9 cellular contexts compared by ENCODE assay signal in genomic region chr15:85527907-85528306, GRCh38.
DNase-seq lines count a peak whose midpoint lies in the region; ATAC-seq and TF ChIP-seq lines count a peak whose summit lies in the region.
"Had no signal": no experiment of that assay in that cellular context is flagged by ENCODE, and none has a peak within 500 bp of the region (broad histone marks: within the 10 kb centered on the region; RNA-seq: fewer than 3 reads in every experiment).

No MANE protein-coding gene starts in this region.

- peak overlapping the region in 3 of 4 donors; percentile 10 to 49 (median 37) for H3K27ac ChIP-seq in esophagus squamous epithelium
- H3K27ac ChIP-seq in OCI-LY7 (ENCODE audit: low read depth, low read length, poor library complexity, severe bottlenecking) = no peak overlapping the region
- H3K27ac ChIP-seq in prostate gland = no peak overlapping the region

- CTCF ChIA-PET in BJ (lab: Yijun Ruan, JAX) (interaction anchor here (0.8 to 1.7 kb wide), 4 partner anchors 21 to 227 kb away, joined by 3 to 5 read pairs (median 4); no protein-coding TSS in a partner anchor), OCI-LY7 (lab: Charles Lee; ENCODE audit: unreplicated experiment) (no interaction called here)

- ATAC-seq in GM19395 (IDR thresholded peaks at IDR 0.05; ENCODE audit: unreplicated experiment) = no peak

- 34 to 69% methylated on average over 3 of the region's 3 CpGs for WGBS in esophagus squamous epithelium, 2 donors
- WGBS in prostate gland = 21% methylated on average over 3 of the region's 3 CpGs

- H3K9me3 ChIP-seq in MG63 (no peaks in the 10 kb centered on the region), esophagus squamous epithelium (no peaks in the 10 kb centered on the region), OCI-LY7 (ENCODE audit: low read length) (no peaks in the 10 kb centered on the region), prostate gland (no peaks in the 10 kb centered on the region)

- H3K36me3 ChIP-seq in BJ (ENCODE audit: control insufficient read depth, insufficient read depth, low read length) (no peaks in the 10 kb centered on the region), MG63 (no peaks in the 10 kb centered on the region; the same call in 1 of the 2 replicates), esophagus squamous epithelium (peaks cover 0 to 55% (median 0%) of the 10 kb centered on the region in 3 donors), OCI-LY7 (ENCODE audit: insufficient read depth, low read length) (peaks cover 81% of the 10 kb centered on the region), prostate gland (no peaks in the 10 kb centered on the region)

- H4K20me1 ChIP-seq in OCI-LY7 (ENCODE audit: insufficient read depth, low read length) = no peaks in the 10 kb centered on the region

- H3K4me2 ChIP-seq in OCI-LY7 (ENCODE audit: low read length) = no peak overlapping the region

- BruUV-seq in OCI-LY7 (replicated peaks; lab: Mats Ljungman, UMichigan) = no TSS peak

- intact Hi-C loops in esophagus squamous epithelium (cut with DNase I) = no loop called here
- intact Hi-C loops in OCI-LY7 (cut with micrococcal nuclease; ENCODE audit: unreplicated experiment) = no loop called here
- intact Hi-C loops in prostate gland (cut with DNase I) = no loop called here

- H3K79me2 ChIP-seq in OCI-LY7 (ENCODE audit: insufficient read depth, low read depth, low read length) = peaks cover 25% of the 10 kb centered on the region; the same call in 1 of the 2 replicates

- POLR2A ChIA-PET in BJ (lab: Charles Lee) = no interaction called here
- POLR2A ChIA-PET in OCI-LY7 (lab: Charles Lee) = interaction anchor here (0.7 to 1.4 kb wide), 4 partner anchors 12 to 51 kb away, joined by 3 to 9 read pairs (median 4); no protein-coding TSS in a partner anchor

- peaks cover 8 to 18% (median 16%) of the 10 kb centered on the region in 3 donors for H3K4me1 ChIP-seq in esophagus squamous epithelium
- peaks cover 24% of the 10 kb centered on the region for H3K4me1 ChIP-seq in OCI-LY7 (ENCODE audit: insufficient read depth, low read length, poor library complexity, severe bottlenecking)
- peaks cover 10% of the 10 kb centered on the region for H3K4me1 ChIP-seq in prostate gland (replicated peaks)

- no peaks in the 10 kb centered on the region for H3K9me2 ChIP-seq in OCI-LY7 (ENCODE audit: insufficient read depth, low read length)

- no peaks in the 10 kb centered on the region for H3K27me3 ChIP-seq in BJ (ENCODE audit: control insufficient read depth, insufficient read depth, low read length)
- no peaks in the 10 kb centered on the region for H3K27me3 ChIP-seq in MG63
- H3K27me3 ChIP-seq in esophagus squamous epithelium = no peaks in the 10 kb centered on the region
- H3K27me3 ChIP-seq in prostate gland (replicated peaks; ENCODE audit: insufficient read depth) = no peaks in the 10 kb centered on the region

- no peak for TF ChIP-seq POLR2A in esophagus squamous epithelium (IDR thresholded peaks at IDR 0.05)
- no peak for TF ChIP-seq POLR2A in prostate gland (IDR thresholded peaks at IDR 0.05)

- no peak overlapping the region for H2AFZ ChIP-seq in OCI-LY7 (ENCODE audit: low read length)

- peak; percentile 85 for DNase-seq in BJ (ENCODE audit: low read depth)
- DNase-seq in MG63 = peak; percentile 49
- DNase-seq in esophagus squamous epithelium (lab: John Stamatoyannopoulos, UW) = no peak
- peak; percentile 24 for DNase-seq in myocyte (ENCODE audit: low read depth)
- DNase-seq in OCI-LY7 (ENCODE audit: low spot score) = no peak
- DNase-seq in prostate gland (ENCODE audit: low spot score) = no peak
- DNase-seq in NCI-H2081 (lab: John Stamatoyannopoulos, UW) = no peak
- DNase-seq: GOT3 had no signal

- TF ChIP-seq CTCF in BJ (IDR thresholded peaks at IDR 0.05; ENCODE audit: insufficient read depth, low read depth, low read length) (no peak), esophagus squamous epithelium (IDR thresholded peaks at IDR 0.05) (no peak), OCI-LY7 (conservative IDR thresholded peaks at IDR 0.05; ENCODE audit: low read length) (no peak), prostate gland (IDR thresholded peaks at IDR 0.05) (no peak)

- H3K4me3 ChIP-seq in BJ (ENCODE audit: low read depth, low read length) (no peak overlapping the region), MG63 (no peak overlapping the region), esophagus squamous epithelium (no peak overlapping the region), OCI-LY7 (ENCODE audit: low read depth, low read length, poor library complexity, severe bottlenecking) (no peak overlapping the region), prostate gland (no peak overlapping the region)

Comparison
In these comparisons a context has a peak if more than half of its experiments do, and no peak if none do; other contexts are left out.
1. DNase-seq: peak in BJ (single experiment), MG63 (single experiment) and myocyte (single experiment); none in esophagus squamous epithelium (single experiment), OCI-LY7 (single experiment), prostate gland (single experiment) and NCI-H2081 (0 of 2).
2. H3K27ac ChIP-seq: peak in esophagus squamous epithelium (3 of 4); none in OCI-LY7 (single experiment) and prostate gland (0 of 2).